Comparison of ENCODE assay signal across 11 cellular contexts in genomic region chr11:85823816-85824215, GRCh38. TPM values are rescaled to one million over a fixed set of nuclear protein-coding genes. Genes with fewer than 3 reads are reported as not detected.
DNase-seq lines count a peak whose midpoint lies in the region; ATAC-seq and TF ChIP-seq lines count a peak whose summit lies in the region.
"Had no signal": no experiment of that assay in that cellular context is flagged by ENCODE, and none has a peak within 500 bp of the region (broad histone marks: within the 10 kb centered on the region; RNA-seq: fewer than 3 reads in every experiment).

No MANE protein-coding gene starts in this region.

- intact Hi-C loops in lower leg skin (cut with DNase I; ENCODE audit: low total_unique reads) (no loop called here), left colon (cut with DNase I, micrococcal nuclease) (no loop called here)

- H3K9me3 Mint-ChIP-seq in activated naive CD4-positive, alpha-beta T cell treated with anti-CD3 and anti-CD28 coated beads, Interleukin-2, amount 50 U/mL, for 24 hours = no peaks in the 10 kb centered on the region

- H3K36me3 Mint-ChIP-seq in activated naive CD4-positive, alpha-beta T cell treated with anti-CD3 and anti-CD28 coated beads, Interleukin-2, amount 50 U/mL, for 24 hours = peaks cover 2% of the 10 kb centered on the region

- peak; percentile 90 for DNase-seq in Jurkat, Clone E6-1 (ENCODE audit: low read depth, low spot score)
- peak; percentile 41 to 47 for DNase-seq in activated CD4-positive, alpha-beta T cell treated with anti-CD3 and anti-CD28 coated beads for 4 hours
- peak; percentile 43 for DNase-seq in stimulated activated CD8-positive, alpha-beta memory T cell treated with anti-CD3 and anti-CD28 coated beads, Interleukin-12 subunit alpha, Interleukin-12 subunit beta, amount 100 ng/mL, for 1 hour (ENCODE audit: low read depth)
- DNase-seq in lower leg skin (ENCODE audit: low spot score in 2 of 2) (no peak), NCI-H748 treated with DMSO at 0.1 percent for 48 hours (lab: John Stamatoyannopoulos, UW) (no peak), left colon (no peak), UCSD-AML1 (lab: John Stamatoyannopoulos, UW; ENCODE audit: unreplicated experiment) (no peak)
- DNase-seq: DMS153, heart left ventricle had no signal

- no peak overlapping the region for H3K4me3 ChIP-seq in Jurkat, Clone E6-1 (ENCODE audit: low read length)
- no peak overlapping the region for H3K4me3 ChIP-seq in lower leg skin (ENCODE audit: low read depth, poor library complexity, severe bottlenecking)
- H3K4me3 ChIP-seq: heart left ventricle had no signal

- H3K4me1 Mint-ChIP-seq in activated naive CD4-positive, alpha-beta T cell treated with anti-CD3 and anti-CD28 coated beads, Interleukin-2, amount 50 U/mL, for 24 hours = peaks cover 73% of the 10 kb centered on the region

- peak overlapping the region; percentile 59 for H3K4me3 Mint-ChIP-seq in activated naive CD4-positive, alpha-beta T cell treated with anti-CD3 and anti-CD28 coated beads, Interleukin-2, amount 50 U/mL, for 24 hours

- H3K27ac Mint-ChIP-seq in activated naive CD4-positive, alpha-beta T cell treated with anti-CD3 and anti-CD28 coated beads, Interleukin-2, amount 50 U/mL, for 24 hours = peak overlapping the region; percentile 24

- WGBS in lower leg skin, 2 donors = 81 to 98% methylated on average over 2 of the region's 2 CpGs

- no peak for TF ChIP-seq POLR2A in lower leg skin (IDR thresholded peaks at IDR 0.05)

- H3K27me3 Mint-ChIP-seq in activated naive CD4-positive, alpha-beta T cell treated with anti-CD3 and anti-CD28 coated beads, Interleukin-2, amount 50 U/mL, for 24 hours = no peaks in the 10 kb centered on the region

- no peak for TF ChIP-seq CTCF in lower leg skin (IDR thresholded peaks at IDR 0.05)

- ATAC-seq in left colon = no peak
- ATAC-seq: heart left ventricle had no signal

RNA-seq across cellular contexts. Expression of gene SYTL2, which starts 12.9 kb away (rescaled TPM):
- polyA plus RNA-seq in Jurkat, Clone E6-1 (2012; ENCODE audit: insufficient read depth, insufficient read length) = not detected
- total RNA-seq in lower leg skin = 10 to 100 TPM in 2 of 4 donors, 1 to 10 TPM in 2; 4.2 to 13.2 (median 8.9) TPM
- total RNA-seq in left colon = 100 to 1,000 TPM; 300 to 306 TPM

RNA-seq across cellular contexts. Expression of gene CCDC83, which starts 31.4 kb away (rescaled TPM):
- polyA plus RNA-seq in Jurkat, Clone E6-1 (2012; ENCODE audit: insufficient read depth, insufficient read length) = not detected
- total RNA-seq in lower leg skin = not detected
- total RNA-seq in left colon = not detected
- total RNA-seq: heart left ventricle, mesenteric fat pad had no signal
- polyA plus RNA-seq: heart left ventricle had no signal

Comparison
In these comparisons a context has a peak if more than half of its experiments do, and no peak if none do; other contexts are left out.
1. DNase-seq: peak in Jurkat, Clone E6-1 (single experiment), activated CD4-positive, alpha-beta T cell treated with anti-CD3 and anti-CD28 coated beads for 4 hours (2 of 2) and stimulated activated CD8-positive, alpha-beta memory T cell treated with anti-CD3 and anti-CD28 coated beads, Interleukin-12 subunit alpha, Interleukin-12 subunit beta, amount 100 ng/mL, for 1 hour (single experiment); none in lower leg skin (0 of 2), NCI-H748 treated with DMSO at 0.1 percent for 48 hours (single experiment), left colon (0 of 2) and UCSD-AML1 (single experiment).
2. RNA of gene SYTL2, which starts 12.9 kb away (total RNA-seq): 300 to 306 TPM in left colon; 4.2 to 13.2 TPM in lower leg skin; every median in the first group is over 10 times any median in the second.